ENCODE assay signal across 1 cellular context in genomic region chr7:86340407-86340806, GRCh38.
TF ChIP-seq lines count a peak whose summit lies in the region.

No MANE protein-coding gene starts in this region.

TF ChIP-seq in WTC11, 78 proteins besides CTCF, POLR2A, EP300 and RAD21:
- TF ChIP-seq ZNF281 (CRISPR knock-in tag; IDR thresholded peaks at IDR 0.05): peak; percentile 69; the same call in 1 of the 2 replicates
